In genomic region chr4:54229631-54230478, GRCh38 we compare ENCODE assay signal across 9 cellular contexts. TPM values are rescaled to one million over a fixed set of nuclear protein-coding genes. Genes with fewer than 3 reads are reported as not detected.
A peak's percentile ranks its signal among the peaks of the same experiment; 100 is the strongest.
DNase-seq lines count a peak whose midpoint lies in the region; ATAC-seq, FAIRE-seq and TF ChIP-seq lines count a peak whose summit lies in the region.
"Had no signal": no experiment of that assay in that cellular context is flagged by ENCODE, and none has a peak within 500 bp of the region (broad histone marks: within the 10 kb centered on the region; RNA-seq: fewer than 3 reads in every experiment).

No MANE protein-coding gene starts in this region.

- H3K4me3 ChIP-seq in A549, result peak overlapping the region; percentile 24; the same call in 2 of the 3 replicates
- peak overlapping the region; percentile 55 for H3K4me3 ChIP-seq in HAP-1
- H3K4me3 ChIP-seq in epithelial cell of esophagus (ENCODE audit: low read length), result peak overlapping the region; percentile 21
- H3K4me3 ChIP-seq in mucosa of stomach (ENCODE audit: low read length), result no peak overlapping the region
- H3K4me3 ChIP-seq in BE2C (ENCODE audit: low read depth, low read length), result no peak overlapping the region

- H3K9ac ChIP-seq in mucosa of stomach (ENCODE audit: low read length), result peak overlapping the region; percentile 65

- H3K27me3 ChIP-seq in HAP-1 (ENCODE audit: low read depth) (peaks cover 32% of the 10 kb centered on the region), mucosa of stomach (ENCODE audit: control insufficient read depth, insufficient read depth, low read length) (peaks cover 100% of the 10 kb centered on the region), BE2C (peaks cover 43% of the 10 kb centered on the region)

- in situ Hi-C loops in HAP-1 (cut with MboI; ENCODE audit: low sequenced_read_pairs), result loop anchor here (5.0 to 25.0 kb wide), 7 partner anchors 323 to 1993 kb away; partner anchors contain the start of gene SCFD2

- no peaks in the 10 kb centered on the region for H3K4me1 ChIP-seq in A549
- H3K4me1 ChIP-seq in HAP-1, result peaks cover 25% of the 10 kb centered on the region
- peaks cover 54% of the 10 kb centered on the region for H3K4me1 ChIP-seq in mucosa of stomach (ENCODE audit: control insufficient read depth, insufficient read depth, low read length)
- no peaks in the 10 kb centered on the region; the same call in 1 of the 2 replicates for H3K4me1 ChIP-seq in BE2C

- no peak for FAIRE-seq in A549 (lab: Jason Lieb, UNC)

- TF ChIP-seq RAD21 in A549 (conservative IDR thresholded peaks at IDR 0.05 in 1 of 2, IDR thresholded peaks at IDR 0.05 in 1 of 2), result no peak

- H3K27ac ChIP-seq in A549, result peak overlapping the region in 1 of 2 experiments; percentile 47; a peak in 1 of 6 replicates

- no peak for TF ChIP-seq CTCF in A549 (IDR thresholded peaks at IDR 0.05)
- TF ChIP-seq CTCF in epithelial cell of esophagus (IDR thresholded peaks at IDR 0.05; ENCODE audit: insufficient read depth, low read depth, low read length, missing control alignments), result no peak
- TF ChIP-seq CTCF in BE2C (IDR thresholded peaks at IDR 0.05; ENCODE audit: low read depth, low read length), result no peak

- no peak for TF ChIP-seq EP300 in A549 (IDR thresholded peaks at IDR 0.05)

- 29% methylated on average over 9 of the region's 63 CpGs for WGBS in A549 (ENCODE audit: missing lambda C conversion rate)

- ATAC-seq in A549 (no peak), HG03469 (IDR thresholded peaks at IDR 0.05; ENCODE audit: unreplicated experiment) (no peak)

- H3K36me3 ChIP-seq in HAP-1 (replicated peaks), result no peaks in the 10 kb centered on the region
- no peaks in the 10 kb centered on the region for H3K36me3 ChIP-seq in mucosa of stomach (ENCODE audit: control insufficient read depth, insufficient read depth, low read length)
- H3K36me3 ChIP-seq in BE2C, result no peaks in the 10 kb centered on the region

- no peak for DNase-seq in A549 (ENCODE audit: low read depth in 1 of 2, low spot score in 1 of 2)
- peak in 1 of 2 experiments; percentile 52 for DNase-seq in HAP-1 (ENCODE audit: low spot score in 2 of 2)
- DNase-seq in epithelial cell of esophagus (ENCODE audit: low read depth), result no peak
- DNase-seq in BE2C, result no peak
- no peak for DNase-seq in medulla oblongata (ENCODE audit: extremely low spot score)
- DNase-seq in SHP77 (lab: John Stamatoyannopoulos, UW), result no peak
- DNase-seq: NCI-H524 treated with DMSO at 0.1 percent for 48 hours had no signal

- POLR2A ChIA-PET in A549 (lab: Yijun Ruan, JAX), result no interaction called here

- peak overlapping the region; percentile 69 for H3K4me2 ChIP-seq in A549

- H3K9me3 ChIP-seq in A549 (no peaks in the 10 kb centered on the region; the same call in 2 of the 3 replicates), HAP-1 (peaks cover 5% of the 10 kb centered on the region; the same call in 1 of the 2 replicates), mucosa of stomach (ENCODE audit: control insufficient read depth, low read length) (no peaks in the 10 kb centered on the region), BE2C (peaks cover 5% of the 10 kb centered on the region)

- no peak for TF ChIP-seq POLR2A in A549 (IDR thresholded peaks at IDR 0.05; ENCODE audit: low read length)

- CTCF ChIA-PET in A549 (lab: Yijun Ruan, JAX), result interaction anchor here (0.8 to 5.1 kb wide), 3 partner anchors 321 to 840 kb away, joined by 3 to 26 read pairs (median 4); no protein-coding TSS in a partner anchor

TF ChIP-seq in A549, 52 proteins besides CTCF, POLR2A, EP300 and RAD21:
- TF ChIP-seq NFE2L2 (conservative IDR thresholded peaks at IDR 0.05; ENCODE audit: low read length) (no peak), RARB (CRISPR knock-in tag; IDR thresholded peaks at IDR 0.05) (no peak), KDM5A (IDR thresholded peaks at IDR 0.05) (no peak), E2F6 (IDR thresholded peaks at IDR 0.05; ENCODE audit: borderline replicate concordance, low read depth) (no peak), CEBPB (IDR thresholded peaks at IDR 0.05) (no peak), NR3C1 (IDR thresholded peaks at IDR 0.05) (no peak), EHMT2 (IDR thresholded peaks at IDR 0.05; ENCODE audit: low read depth) (no peak), MAFK (IDR thresholded peaks at IDR 0.05; ENCODE audit: partially characterized antibody) (no peak), EHF (CRISPR knock-in tag; IDR thresholded peaks at IDR 0.05) (no peak), REST (IDR thresholded peaks at IDR 0.05) (no peak), KDM1A (IDR thresholded peaks at IDR 0.05; ENCODE audit: low read depth) (no peak), ESRRA (IDR thresholded peaks at IDR 0.05; ENCODE audit: borderline replicate concordance, low read length) (no peak), FOSB (CRISPR knock-in tag; IDR thresholded peaks at IDR 0.05) (no peak), ELK1 (IDR thresholded peaks at IDR 0.05; ENCODE audit: low read depth, low read length) (no peak), POLR2AphosphoS2 (conservative IDR thresholded peaks at IDR 0.05; ENCODE audit: low read length) (no peak), GATA3 (IDR thresholded peaks at IDR 0.05; ENCODE audit: borderline replicate concordance) (no peak), ZNF302 (CRISPR knock-in tag; IDR thresholded peaks at IDR 0.05) (no peak), HOXA7 (CRISPR knock-in tag; IDR thresholded peaks at IDR 0.05) (no peak), NPAS2 (CRISPR knock-in tag; IDR thresholded peaks at IDR 0.05; ENCODE audit: borderline replicate concordance) (no peak)
- TF ChIP-seq, protein P1, sequence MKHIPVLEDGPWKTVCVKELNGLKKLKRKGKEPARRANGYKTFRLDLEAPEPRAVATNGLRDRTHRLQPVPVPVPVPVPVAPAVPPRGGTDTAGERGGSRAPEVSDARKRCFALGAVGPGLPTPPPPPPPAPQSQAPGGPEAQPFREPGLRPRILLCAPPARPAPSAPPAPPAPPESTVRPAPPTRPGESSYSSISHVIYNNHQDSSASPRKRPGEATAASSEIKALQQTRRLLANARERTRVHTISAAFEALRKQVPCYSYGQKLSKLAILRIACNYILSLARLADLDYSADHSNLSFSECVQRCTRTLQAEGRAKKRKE (CRISPR knock-in tag; IDR thresholded peaks at IDR 0.05; ENCODE audit: low read depth), result no peak

RNA-seq across cellular contexts. Expression of gene PDGFRA, which starts 0.8 kb away (rescaled TPM):
- 0.92 and 0.93 TPM in 2 replicates for polyA plus RNA-seq in A549 (2011; rRNA removed)
- 0.12 and 0.17 TPM in 2 replicates for polyA plus RNA-seq in A549 (2012; cell fraction: cytosol; rRNA removed)
- 0.20 and 0.22 TPM in 2 replicates for polyA plus RNA-seq in A549 (2012; cell fraction: nucleus; rRNA removed)
- 0.24 to 0.58 TPM (median 0.40 TPM) in 3 replicates for polyA plus RNA-seq in A549 (2017; fragmentation: RNase III; extraction: RNeasy Plus Mini Kit Qiagen cat#74134 plus additional on column Dnase treatment)
- 0.54 and 1.3 TPM in 2 replicates for polyA minus RNA-seq in A549 (2011; rRNA and poly(A)+ RNA removed)
- 0.62 TPM for polyA plus RNA-seq in BE2C (2012; ENCODE audit: insufficient read depth, insufficient read length, low read depth)

Comparison
In these comparisons a context has a peak if more than half of its experiments do, and no peak if none do; other contexts are left out.
1. H3K4me3 ChIP-seq: peak in A549 (single experiment), HAP-1 (single experiment) and epithelial cell of esophagus (single experiment); none in mucosa of stomach (single experiment) and BE2C (single experiment).